Comparison of ENCODE assay signal across 20 cellular contexts in genomic region chr7:109387530-109387929, GRCh38.
DNase-seq lines count a peak whose midpoint lies in the region; ATAC-seq and TF ChIP-seq lines count a peak whose summit lies in the region.
"Had no signal": no experiment of that assay in that cellular context is flagged by ENCODE, and none has a peak within 500 bp of the region (broad histone marks: within the 10 kb centered on the region; RNA-seq: fewer than 3 reads in every experiment).

No MANE protein-coding gene starts in this region.

- POLR2A ChIA-PET in activated B cell treated with CpG ODN at 0.5 μM for 24 hours (lab: Charles Lee) = no interaction called here

- CTCF ChIA-PET in activated B cell treated with CpG ODN at 0.5 μM for 24 hours (lab: Charles Lee) = no interaction called here

- no peak overlapping the region for H3K4me3 ChIP-seq in uterus
- H3K4me3 ChIP-seq: BLaER1 treated with 17β-estradiol and CSF1 and Interleukin-3, amounts not matched to agents 10 nM and 100 nM; GM12878; HAP-1 had no signal

- no peaks in the 10 kb centered on the region for H3K4me1 Mint-ChIP-seq in activated B cell treated with CpG ODN at 0.5 μM for 24 hours
- no peaks in the 10 kb centered on the region for H3K4me1 Mint-ChIP-seq in nephron progenitor cell
- H3K4me1 Mint-ChIP-seq: CD8-positive, alpha-beta memory T cell had no signal

- TF ChIP-seq POLR2A in uterus (IDR thresholded peaks at IDR 0.05) = no peak

- H3K4me3 Mint-ChIP-seq in activated B cell treated with CpG ODN at 0.5 μM for 24 hours (no peak overlapping the region), nephron progenitor cell (no peak overlapping the region)
- H3K4me3 Mint-ChIP-seq: CD8-positive, alpha-beta memory T cell had no signal

- DNase-seq in NCI-H82 (lab: John Stamatoyannopoulos, UW) = peak; percentile 2
- DNase-seq in NCI-H82 treated with DMSO at 0.1 percent for 48 hours (lab: John Stamatoyannopoulos, UW; ENCODE audit: unreplicated experiment) = no peak
- peak; percentile 2 for DNase-seq in AG20443 (ENCODE audit: low spot score)
- DNase-seq in activated B cell treated with CpG ODN at 0.5 μM for 24 hours = peak; percentile 11
- DNase-seq in nephron progenitor cell = no peak
- no peak for DNase-seq in NCI-H69 (lab: John Stamatoyannopoulos, UW)
- DNase-seq in uterus = no peak
- no peak for DNase-seq in NCI-H1417 treated with DMSO at 0.1 percent for 48 hours (lab: John Stamatoyannopoulos, UW)
- DNase-seq: GDM1, KBM-7, NCI-H1048, NCI-H146, NCI-H2081 treated with DMSO at 0.1 percent for 48 hours, NCI-H345, NCI-H526, OCI-M1 had no signal

- H3K36me3 ChIP-seq in uterus = no peaks in the 10 kb centered on the region
- H3K36me3 ChIP-seq: BLaER1 treated with 17β-estradiol and CSF1 and Interleukin-3, amounts not matched to agents 10 nM and 100 nM; HAP-1 had no signal

- no peaks in the 10 kb centered on the region for H3K4me1 ChIP-seq in uterus
- H3K4me1 ChIP-seq: BLaER1 treated with 17β-estradiol and CSF1 and Interleukin-3, amounts not matched to agents 10 nM and 100 nM; HAP-1 had no signal

- H3K27me3 ChIP-seq in uterus = no peaks in the 10 kb centered on the region
- H3K27me3 ChIP-seq: BLaER1 treated with 17β-estradiol and CSF1 and Interleukin-3, amounts not matched to agents 10 nM and 100 nM had no signal

- H3K9me3 Mint-ChIP-seq in activated B cell treated with CpG ODN at 0.5 μM for 24 hours = peaks cover 3% of the 10 kb centered on the region
- peaks cover 5% of the 10 kb centered on the region for H3K9me3 Mint-ChIP-seq in nephron progenitor cell

- no peaks in the 10 kb centered on the region for H3K9me3 ChIP-seq in uterus
- H3K9me3 ChIP-seq: BLaER1 treated with 17β-estradiol and CSF1 and Interleukin-3, amounts not matched to agents 10 nM and 100 nM; HAP-1 had no signal

- no peak overlapping the region for H3K27ac Mint-ChIP-seq in activated B cell treated with CpG ODN at 0.5 μM for 24 hours
- H3K27ac Mint-ChIP-seq in nephron progenitor cell = peak overlapping the region; percentile 60
- H3K27ac Mint-ChIP-seq: CD8-positive, alpha-beta memory T cell had no signal

- H3K27ac ChIP-seq in uterus = no peak overlapping the region
- H3K27ac ChIP-seq: BLaER1 treated with 17β-estradiol and CSF1 and Interleukin-3, amounts not matched to agents 10 nM and 100 nM had no signal

- ATAC-seq in activated B cell treated with CpG ODN at 0.5 μM for 24 hours (ENCODE audit: low read depth) = no peak
- ATAC-seq: GM12878 had no signal

- TF ChIP-seq CTCF in activated B cell treated with CpG ODN at 0.5 μM for 24 hours (IDR thresholded peaks at IDR 0.05) = no peak
- no peak for TF ChIP-seq CTCF in nephron progenitor cell (IDR thresholded peaks at IDR 0.05)
- TF ChIP-seq CTCF in uterus (IDR thresholded peaks at IDR 0.05) = no peak

- intact Hi-C loops in activated B cell treated with CpG ODN at 0.5 μM for 24 hours (cut with micrococcal nuclease) = no loop called here
- intact Hi-C loops in uterus (cut with DNase I; ENCODE audit: low total_unique reads) = no loop called here

- H3K36me3 Mint-ChIP-seq in activated B cell treated with CpG ODN at 0.5 μM for 24 hours (ENCODE audit: low read depth) = no peaks in the 10 kb centered on the region
- no peaks in the 10 kb centered on the region for H3K36me3 Mint-ChIP-seq in nephron progenitor cell (ENCODE audit: low read depth)

- H3K27me3 Mint-ChIP-seq in activated B cell treated with CpG ODN at 0.5 μM for 24 hours = no peaks in the 10 kb centered on the region
- no peaks in the 10 kb centered on the region for H3K27me3 Mint-ChIP-seq in nephron progenitor cell (ENCODE audit: low read depth, poor library complexity)
- H3K27me3 Mint-ChIP-seq: CD8-positive, alpha-beta memory T cell had no signal

Comparison
In these comparisons a context has a peak if more than half of its experiments do, and no peak if none do; other contexts are left out.
1. DNase-seq: peak in NCI-H82 (single experiment), AG20443 (single experiment) and activated B cell treated with CpG ODN at 0.5 μM for 24 hours (single experiment); none in NCI-H82 treated with DMSO at 0.1 percent for 48 hours (single experiment), nephron progenitor cell (single experiment), NCI-H69 (single experiment), uterus (0 of 2) and NCI-H1417 treated with DMSO at 0.1 percent for 48 hours (single experiment).